ENCODE assay signal across 8 cellular contexts in genomic region chr20:36506253-36506652, GRCh38. TPM values are rescaled to one million over a fixed set of nuclear protein-coding genes. Genes with fewer than 3 reads are reported as not detected.
DNase-seq lines count a peak whose midpoint lies in the region; ATAC-seq, FAIRE-seq and TF ChIP-seq lines count a peak whose summit lies in the region.

No MANE protein-coding gene starts in this region.

- CTCF ChIA-PET in A549 (lab: Yijun Ruan, JAX) (interaction anchor here (0.8 to 2.3 kb wide), 10 partner anchors 8 to 303 kb away, joined by 3 to 11 read pairs (median 4); partner anchors contain the start of gene RAB5IF), H1 (lab: Charles Lee; ENCODE audit: partially characterized antibody) (interaction anchor here (0.8 to 1.8 kb wide), 10 partner anchors 8 to 98 kb away, joined by 3 to 8 read pairs (median 4); no protein-coding TSS in a partner anchor)

- no peak overlapping the region for H2BK20ac ChIP-seq in H1 (ENCODE audit: low read length)

- TF ChIP-seq RAD21 in A549 (conservative IDR thresholded peaks at IDR 0.05 in 1 of 2, IDR thresholded peaks at IDR 0.05 in 1 of 2) (peak; percentile 34 to 51; a peak in 3 of 5 replicates), H1 (IDR thresholded peaks at IDR 0.05 in 1 of 2, conservative IDR thresholded peaks at IDR 0.05 in 1 of 2; ENCODE audit: low read depth in 2 of 2, low read length in 2 of 2) (peak; percentile 26 to 49; a peak in 3 of 4 replicates)

- H2AK5ac ChIP-seq in H1 (ENCODE audit: low read depth, low read length) = no peak overlapping the region

- H3K9me3 ChIP-seq in A549 (no peaks in the 10 kb centered on the region), H1 (ENCODE audit: insufficient read depth in 2 of 2, low read depth in 1 of 2, low read length in 1 of 2) (no peaks in the 10 kb centered on the region), colonic mucosa (no peaks in the 10 kb centered on the region)

- no peak overlapping the region for H3K27ac ChIP-seq in A549
- no peak overlapping the region for H3K27ac ChIP-seq in H1 (ENCODE audit: low read depth, low read length)
- no peak overlapping the region for H3K27ac ChIP-seq in colonic mucosa

- no peaks in the 10 kb centered on the region for H3K23me2 ChIP-seq in H1 (ENCODE audit: low read depth, low read length)

- no peaks in the 10 kb centered on the region for H3K79me2 ChIP-seq in H1 (ENCODE audit: control insufficient read depth in 1 of 2, insufficient read depth in 2 of 2, low read length in 2 of 2)

- POLR2A ChIA-PET in A549 (lab: Yijun Ruan, JAX) (no interaction called here), H1 (lab: Charles Lee; ENCODE audit: partially characterized antibody) (interaction anchor here (1.3 kb wide), 1 partner anchor 11 kb away, joined by 3 read pairs; no protein-coding TSS in a partner anchor)

- peaks cover 0 to 24% (median 2%) of the 10 kb centered on the region in 4 experiments; a peak in 4 of 8 replicates for H3K36me3 ChIP-seq in H1 (ENCODE audit: control insufficient read depth in 2 of 4, insufficient read depth in 4 of 4, low read length in 3 of 4)
- H3K36me3 ChIP-seq in colonic mucosa = peaks cover 4% of the 10 kb centered on the region

- TF ChIP-seq EP300 in A549 (IDR thresholded peaks at IDR 0.05) = no peak
- no peak for TF ChIP-seq EP300 in H1 (IDR thresholded peaks at IDR 0.05; ENCODE audit: borderline replicate concordance in 1 of 2, low read depth in 2 of 2, low read length in 2 of 2)

- H2BK5ac ChIP-seq in H1 (ENCODE audit: low read depth, low read length) = no peak overlapping the region

- DNase-seq in A549 (ENCODE audit: low read depth in 1 of 2, low spot score in 1 of 2) (peak; percentile 40 to 44), ELR (ENCODE audit: low read depth) (peak; percentile 56), NCI-H524 treated with DMSO at 0.1 percent for 48 hours (lab: John Stamatoyannopoulos, UW) (peak; percentile 54), H1 (ENCODE audit: low read depth in 1 of 2, low spot score in 2 of 2) (no peak), GM12891 (ENCODE audit: insufficient read length, low spot score) (no peak), colonic mucosa (no peak)

- H2BK120ac ChIP-seq in H1 (replicated peaks; ENCODE audit: low read depth, low read length) = no peak overlapping the region

- no peak overlapping the region for H3K23ac ChIP-seq in H1 (ENCODE audit: insufficient read length)

- no peak overlapping the region for H3K14ac ChIP-seq in H1 (ENCODE audit: insufficient read length)

- no peaks in the 10 kb centered on the region for H3K4me1 ChIP-seq in A549
- H3K4me1 ChIP-seq in H1 (replicated peaks in 1 of 4; ENCODE audit: control insufficient read depth in 3 of 4, insufficient read depth in 4 of 4, low read length in 3 of 4) = no peaks in the 10 kb centered on the region
- H3K4me1 ChIP-seq in colonic mucosa = no peaks in the 10 kb centered on the region

- FAIRE-seq in A549 (lab: Jason Lieb, UNC) = no peak
- no peak for FAIRE-seq in H1 (lab: Jason Lieb, UNC)
- FAIRE-seq in GM12891 (lab: Jason Lieb, UNC) = no peak

- no peak overlapping the region for H4K8ac ChIP-seq in H1 (ENCODE audit: extremely low read depth, insufficient read depth, low read length)

- H3K4me2 ChIP-seq in A549 (no peak overlapping the region), H1 (ENCODE audit: insufficient read depth in 1 of 2, low read depth in 2 of 2, low read length in 2 of 2) (no peak overlapping the region)

- H3K56ac ChIP-seq in H1 (replicated peaks; ENCODE audit: insufficient read length, low read depth, low read length) = no peak overlapping the region

- TF ChIP-seq CTCF in A549 (IDR thresholded peaks at IDR 0.05) (peak; percentile 46), H1 (IDR thresholded peaks at IDR 0.05; ENCODE audit: control extremely low read depth in 1 of 3, insufficient read depth in 1 of 3, low read depth in 1 of 3, low read length in 3 of 3) (peak in 2 of 3 experiments; percentile 33 to 63; a peak in 3 of 4 replicates), colonic mucosa (IDR thresholded peaks at IDR 0.05) (no peak)

- WGBS in A549 (ENCODE audit: missing lambda C conversion rate) = 33% methylated on average over 1 of the region's 1 CpG
- 78% methylated on average over 1 of the region's 1 CpG; no CpG with 5 or more reads in 1 of the 2 experiments for WGBS in H1 (ENCODE audit: extremely low coverage in 1 of 2, insufficient coverage in 1 of 2, insufficient read length in 1 of 2, insufficient replicate concordance in 2 of 2, low coverage in 1 of 2, low lambda C conversion rate in 2 of 2, missing lambda C conversion rate in 1 of 2), 2 experiments

- H4K91ac ChIP-seq in H1 (replicated peaks; ENCODE audit: insufficient read length, low read length) = no peak overlapping the region

- no peaks in the 10 kb centered on the region for H3K27me3 ChIP-seq in H1 (replicated peaks in 1 of 4; ENCODE audit: control insufficient read depth in 3 of 4, extremely low read depth in 1 of 4, insufficient read depth in 3 of 4, low read length in 3 of 4)
- no peaks in the 10 kb centered on the region for H3K27me3 ChIP-seq in colonic mucosa

- intact Hi-C loops in colonic mucosa (cut with DNase I) = no loop called here

- ATAC-seq in A549 = peak; percentile 77 to 87; a peak in 5 of 6 replicates
- no peak for ATAC-seq in GM19395 (IDR thresholded peaks at IDR 0.05; ENCODE audit: unreplicated experiment)
- ATAC-seq in HG03432 (IDR thresholded peaks at IDR 0.05; ENCODE audit: unreplicated experiment) = no peak

- H3K4ac ChIP-seq in H1 (replicated peaks; ENCODE audit: insufficient read length, low read depth, low read length) = no peak overlapping the region

- peaks cover 2% of the 10 kb centered on the region in 2 experiments for H4K20me1 ChIP-seq in H1 (replicated peaks in 1 of 2; ENCODE audit: control insufficient read depth in 1 of 2, insufficient read depth in 2 of 2, low read length in 2 of 2)

- no peak overlapping the region for H3K4me3 ChIP-seq in A549
- no peak overlapping the region for H3K4me3 ChIP-seq in H1 (ENCODE audit: extremely low read depth in 1 of 4, insufficient read depth in 2 of 4, low read depth in 3 of 4, low read length in 4 of 4)
- H3K4me3 ChIP-seq in colonic mucosa = no peak overlapping the region

- H2BK12ac ChIP-seq in H1 (ENCODE audit: low read depth, low read length) = no peak overlapping the region

- H2BK15ac ChIP-seq in H1 (ENCODE audit: low read length) = no peak overlapping the region

- TF ChIP-seq POLR2A in A549 (IDR thresholded peaks at IDR 0.05; ENCODE audit: low read length) (no peak), H1 (IDR thresholded peaks at IDR 0.05; ENCODE audit: control extremely low read depth in 1 of 2, low read depth in 2 of 2, low read length in 2 of 2) (no peak), GM12891 (IDR thresholded peaks at IDR 0.05; ENCODE audit: low read depth, low read length) (no peak)

- H3K9ac ChIP-seq in H1 (replicated peaks in 1 of 4; ENCODE audit: extremely low read depth in 1 of 4, low read depth in 3 of 4, low read length in 3 of 4) = no peak overlapping the region
- no peak overlapping the region for H3K9ac ChIP-seq in colonic mucosa (ENCODE audit: low read depth in 2 of 2, low read length in 2 of 2)

- no peak overlapping the region for H3K18ac ChIP-seq in H1 (ENCODE audit: extremely low read depth, low read length)

- H2AFZ ChIP-seq in H1 (ENCODE audit: low read length) = no peak overlapping the region

- no peak overlapping the region for H4K5ac ChIP-seq in H1 (ENCODE audit: insufficient read length, low read depth, low read length)

- H3K79me1 ChIP-seq in H1 (ENCODE audit: low read depth, low read length) = no peaks in the 10 kb centered on the region

TF ChIP-seq in A549, 52 proteins besides CTCF, POLR2A, EP300 and RAD21 (continues in another document):
- no peak for TF ChIP-seq HDAC2 (IDR thresholded peaks at IDR 0.05)

TF ChIP-seq in H1, 55 proteins besides CTCF, POLR2A, EP300 and RAD21:
- no peak for TF ChIP-seq CBX5 (IDR thresholded peaks at IDR 0.05; ENCODE audit: low read depth, low read length)

TF ChIP-seq in GM12891, 5 proteins besides CTCF, POLR2A, EP300 and RAD21:
- TF ChIP-seq PAX5 (IDR thresholded peaks at IDR 0.05; ENCODE audit: insufficient read depth, low read length, severe bottlenecking) (no peak), TAF1 (IDR thresholded peaks at IDR 0.05; ENCODE audit: low read depth, low read length) (no peak), SPI1 (IDR thresholded peaks at IDR 0.05; ENCODE audit: low read depth, low read length) (no peak), POU2F2 (IDR thresholded peaks at IDR 0.05; ENCODE audit: low read depth, low read length) (no peak), POLR2AphosphoS5 (IDR thresholded peaks at IDR 0.05; ENCODE audit: low read depth, low read length) (no peak)

RNA-seq across cellular contexts. Expression of gene MYL9, which starts 35.1 kb away (rescaled TPM):
- polyA plus RNA-seq in A549 (2011; rRNA removed) (1.9 and 2.2 TPM in 2 replicates), A549 (2017; fragmentation: RNase III; extraction: RNeasy Plus Mini Kit Qiagen cat#74134 plus additional on column Dnase treatment) (29.5 to 37.3 TPM (median 34.0 TPM) in 3 replicates), H1 (2011; rRNA removed) (26.8 and 33.6 TPM in 2 replicates)
- 4.9 and 6.5 TPM in 2 replicates for polyA plus RNA-seq in A549 (2012; cell fraction: cytosol; rRNA removed)
- 3.9 and 5.8 TPM in 2 replicates for polyA plus RNA-seq in A549 (2012; cell fraction: nucleus; rRNA removed)
- polyA minus RNA-seq in A549 (2011; rRNA and poly(A)+ RNA removed) = 3.5 and 3.6 TPM in 2 replicates
- total RNA-seq in H1 (2021; fragmentation: NEBNext Ultra II Directional; extraction: Animal tissue kit (Norgen Biotek cat#: 25700)) = 193 TPM in 2 replicates
- polyA plus RNA-seq in H1 (2011; cell fraction: cytosol; rRNA removed) = 26.1 TPM
- 27.8 TPM for polyA plus RNA-seq in H1 (2011; cell fraction: nucleus; rRNA removed)
- 116 to 146 TPM (median 142 TPM) in 4 replicates for polyA plus RNA-seq in H1 (2012, experiment 1 of 2)
- 93.0 TPM for polyA plus RNA-seq in H1 (2012, experiment 2 of 2)
- polyA plus RNA-seq in H1 (2013, experiment 1 of 2) = 124 TPM
- polyA plus RNA-seq in H1 (2013, experiment 2 of 2) = 130 TPM
- polyA minus RNA-seq in H1 (2011; rRNA and poly(A)+ RNA removed) = 14.4 and 18.9 TPM in 2 replicates
- polyA minus RNA-seq in H1 (2011; cell fraction: cytosol; rRNA and poly(A)+ RNA removed) = 50.8 TPM
- polyA minus RNA-seq in H1 (2011; cell fraction: nucleus; rRNA and poly(A)+ RNA removed) = 14.0 TPM
- polyA plus RNA-seq in GM12891 (2012; ENCODE audit: low read depth, missing spikeins) = 16.3 TPM
- 100 to 1,000 TPM in 1 of 2 donors, 10 to 100 TPM in 1; 49.3 to 582 TPM for total RNA-seq in colonic mucosa

Comparison
In these comparisons a context has a peak if more than half of its experiments do, and no peak if none do; other contexts are left out.
1. ATAC-seq: peak in A549 (2 of 2); none in GM19395 (single experiment) and HG03432 (single experiment).
2. DNase-seq: peak in A549 (2 of 2), ELR (single experiment) and NCI-H524 treated with DMSO at 0.1 percent for 48 hours (single experiment); none in H1 (0 of 2), GM12891 (single experiment) and colonic mucosa (single experiment).
3. Of the 18 proteins assayed by ChIP-seq in both H1 and A549: peak only in H1: none; only in A549: none; in both: CTCF and RAD21; in neither: 16.